ENCODE assay signal across 18 cellular contexts in the genomic region with DNA sequence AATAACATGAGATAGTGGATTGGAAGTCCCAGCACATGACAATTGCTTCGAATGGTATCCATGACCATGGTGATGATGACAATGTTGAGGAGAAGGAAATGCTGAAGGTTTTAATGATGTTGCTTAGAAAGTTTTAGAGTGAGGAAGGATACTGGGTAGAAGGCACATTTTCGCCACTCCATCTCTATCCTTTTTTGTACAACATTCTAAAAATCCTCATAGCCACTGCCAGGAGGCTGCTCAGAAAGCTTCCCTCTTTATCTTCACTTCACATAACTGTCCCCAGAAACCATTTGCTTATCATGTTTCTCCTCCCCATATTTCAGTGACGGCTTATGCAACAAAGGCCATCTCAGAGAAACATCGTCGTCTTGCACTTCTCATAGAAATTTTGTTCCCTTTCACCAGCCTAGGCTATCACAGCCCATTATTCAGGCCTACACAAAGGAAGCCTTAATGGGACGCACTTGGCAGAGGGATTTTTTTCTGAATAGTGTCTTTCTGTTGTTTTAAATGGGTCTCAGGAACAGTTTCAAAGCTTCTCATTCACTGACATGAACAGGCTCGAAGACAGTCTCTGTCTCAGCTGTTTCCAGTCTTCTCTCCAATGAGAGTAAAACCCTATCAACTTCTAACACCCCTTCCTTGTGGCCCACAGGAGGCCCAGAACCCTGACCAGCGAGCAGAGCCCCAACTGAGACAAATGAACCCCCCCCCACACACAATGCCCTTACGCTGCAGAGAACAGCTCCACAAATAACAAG.
"Had no signal": no experiment of that assay in that cellular context is flagged by ENCODE, and none has a peak within 500 bp of the region (broad histone marks: within the 10 kb centered on the region; RNA-seq: fewer than 3 reads in every experiment).

No MANE protein-coding gene starts in this region.

- H3K9me3 Mint-ChIP-seq: activated naive CD4-positive, alpha-beta T cell treated with anti-CD3 and anti-CD28 coated beads for 36 hours; stimulated activated naive B cell treated with anti-CD40 and anti-IgM and Interleukin-4, amounts not matched to agents 10 μg/mL and 1 μg/mL and 100 μg/mL, for 72 hours had no signal

- H3K4me3 Mint-ChIP-seq: activated naive CD4-positive, alpha-beta T cell treated with anti-CD3 and anti-CD28 coated beads for 36 hours; activated naive CD8-positive, alpha-beta T cell treated with anti-CD3 and anti-CD28 coated beads, Interleukin-2, amount 50 U/mL, for 24 hours; naive thymus-derived CD4-positive, alpha-beta T cell; stimulated activated naive B cell treated with anti-CD40 and anti-IgM and Interleukin-4, amounts not matched to agents 10 μg/mL and 1 μg/mL and 100 μg/mL, for 72 hours; T-cell had no signal

- H3K36me3 ChIP-seq: cardiac muscle cell, esophagus squamous epithelium, tibial nerve, vagina had no signal

- H3K27me3 ChIP-seq: cardiac muscle cell, esophagus squamous epithelium, tibial nerve, vagina had no signal

- H3K4me1 ChIP-seq: esophagus squamous epithelium, tibial nerve, vagina had no signal

- H3K27me3 Mint-ChIP-seq: activated naive CD8-positive, alpha-beta T cell treated with anti-CD3 and anti-CD28 coated beads, Interleukin-2, amount 50 U/mL, for 24 hours; T-cell had no signal

- H3K36me3 Mint-ChIP-seq: naive thymus-derived CD4-positive, alpha-beta T cell; stimulated activated naive B cell treated with anti-CD40 and anti-IgM and Interleukin-4, amounts not matched to agents 10 μg/mL and 1 μg/mL and 100 μg/mL, for 72 hours; T-cell had no signal

- H3K9me3 ChIP-seq: esophagus squamous epithelium, tibial nerve, vagina had no signal

- H3K27ac Mint-ChIP-seq: activated naive CD4-positive, alpha-beta T cell treated with anti-CD3 and anti-CD28 coated beads for 36 hours; activated naive CD8-positive, alpha-beta T cell treated with anti-CD3 and anti-CD28 coated beads, Interleukin-2, amount 50 U/mL, for 24 hours; activated T-helper 2 cell treated with anti-CD3 and anti-CD28 coated beads, Interferon-gamma antibody, Interleukin-2, Interleukin-4, amounts not matched to agents 10 μg/mL and 5 μg/mL and 100 μg/mL, durations not matched to agents 14 hours and 24 hours and 36 hours; naive thymus-derived CD4-positive, alpha-beta T cell; stimulated activated naive B cell treated with anti-CD40 and anti-IgM and Interleukin-4, amounts not matched to agents 10 μg/mL and 1 μg/mL and 100 μg/mL, for 72 hours; T-cell had no signal

- H3K4me3 ChIP-seq: cardiac muscle cell, esophagus squamous epithelium, lung, skin epidermis, tibial nerve, vagina had no signal

- DNase-seq: activated naive CD4-positive, alpha-beta T cell treated with anti-CD3 and anti-CD28 coated beads for 36 hours; activated naive CD8-positive, alpha-beta T cell treated with anti-CD3 and anti-CD28 coated beads, Interleukin-2, amount 50 U/mL, for 24 hours; activated T-cell treated with anti-CD3 and anti-CD28 coated beads, Interleukin-2, amount 50 U/mL, for 1 hour; esophagus squamous epithelium; left colon; naive thymus-derived CD4-positive, alpha-beta T cell; right cardiac atrium; stimulated activated CD4-positive, alpha-beta T cell treated with anti-CD3 and anti-CD28 coated beads, Interleukin-15, amount 100 ng/mL, for 24 hours; stimulated activated CD4-positive, alpha-beta T cell treated with anti-CD3 and anti-CD28 coated beads, Interleukin-4, amount 100 ng/mL, for 1 hour; stimulated activated naive B cell treated with anti-CD40 and anti-IgM and Interleukin-4, amounts not matched to agents 10 μg/mL and 1 μg/mL and 100 μg/mL, for 72 hours; T-cell; T-helper 9 cell had no signal

- H3K4me1 Mint-ChIP-seq: activated naive CD8-positive, alpha-beta T cell treated with anti-CD3 and anti-CD28 coated beads, Interleukin-2, amount 50 U/mL, for 24 hours; naive thymus-derived CD4-positive, alpha-beta T cell; stimulated activated naive B cell treated with anti-CD40 and anti-IgM and Interleukin-4, amounts not matched to agents 10 μg/mL and 1 μg/mL and 100 μg/mL, for 72 hours; T-cell had no signal

- H3K27ac ChIP-seq: cardiac muscle cell, esophagus squamous epithelium, skin epidermis, tibial nerve, vagina had no signal
